In genomic region chr6:37647765-37648085, GRCh38 we compare ENCODE assay signal across 15 cellular contexts. TPM values are rescaled to one million over a fixed set of nuclear protein-coding genes. Genes with fewer than 3 reads are reported as not detected.
DNase-seq lines count a peak whose midpoint lies in the region; ATAC-seq, FAIRE-seq and TF ChIP-seq lines count a peak whose summit lies in the region.
"Had no signal": no experiment of that assay in that cellular context is flagged by ENCODE, and none has a peak within 500 bp of the region (broad histone marks: within the 10 kb centered on the region; RNA-seq: fewer than 3 reads in every experiment).

No MANE protein-coding gene starts in this region.

- H3K79me2 ChIP-seq in H1 (ENCODE audit: control insufficient read depth in 1 of 2, insufficient read depth in 2 of 2, low read length in 2 of 2) (no peaks in the 10 kb centered on the region), osteoblast (ENCODE audit: insufficient read depth, low read length) (no peaks in the 10 kb centered on the region)

- H2BK15ac ChIP-seq in H1 (ENCODE audit: low read length), result no peak overlapping the region

- H3K4me1 ChIP-seq in H1 (replicated peaks in 1 of 4; ENCODE audit: control insufficient read depth in 3 of 4, insufficient read depth in 4 of 4, low read length in 3 of 4) (peaks cover 0 to 10% (median 6%) of the 10 kb centered on the region in 4 experiments; a peak in 4 of 7 replicates), osteoblast (ENCODE audit: insufficient read depth, low read length) (no peaks in the 10 kb centered on the region), right lobe of liver (peaks cover 0 to 8% (median 0%) of the 10 kb centered on the region in 4 donors)
- H3K4me1 ChIP-seq: Caco-2 had no signal

- H4K20me1 ChIP-seq in H1 (replicated peaks in 1 of 2; ENCODE audit: control insufficient read depth in 1 of 2, insufficient read depth in 2 of 2, low read length in 2 of 2) (no peaks in the 10 kb centered on the region), osteoblast (ENCODE audit: insufficient read depth, low read length) (no peaks in the 10 kb centered on the region)
- H4K20me1 ChIP-seq: BLaER1 had no signal

- no peaks in the 10 kb centered on the region for H3K9me3 ChIP-seq in H1 (ENCODE audit: insufficient read depth in 2 of 2, low read depth in 1 of 2, low read length in 1 of 2)
- no peaks in the 10 kb centered on the region for H3K9me3 ChIP-seq in osteoblast (ENCODE audit: low read depth, low read length)
- H3K9me3 ChIP-seq in right lobe of liver, result no peaks in the 10 kb centered on the region
- H3K9me3 ChIP-seq: Caco-2 had no signal

- 73% methylated on average over 3 of the region's 3 CpGs; no CpG with 5 or more reads in 1 of the 2 experiments for WGBS in H1 (ENCODE audit: extremely low coverage in 1 of 2, insufficient coverage in 1 of 2, insufficient read length in 1 of 2, insufficient replicate concordance in 2 of 2, low coverage in 1 of 2, low lambda C conversion rate in 2 of 2, missing lambda C conversion rate in 1 of 2), 2 experiments
- no CpG with 5 or more reads among the region's 3 CpGs for WGBS in right lobe of liver (ENCODE audit: insufficient coverage, low coverage, low lambda C conversion rate, missing lambda C conversion rate)

- ATAC-seq in WTC11 (no peak), right lobe of liver (no peak)
- ATAC-seq: HepG2 had no signal

- H3K36me3 Mint-ChIP-seq in activated naive CD4-positive, alpha-beta T cell treated with anti-CD3 and anti-CD28 coated beads, Interleukin-2, amount 10 ng/mL, durations not matched to agents 7 days and 5 days, result peaks cover 57% of the 10 kb centered on the region
- H3K36me3 Mint-ChIP-seq in WTC11, result no peaks in the 10 kb centered on the region

- no peak overlapping the region for H3K23ac ChIP-seq in H1 (ENCODE audit: insufficient read length)

- no peak overlapping the region for H3K14ac ChIP-seq in H1 (ENCODE audit: insufficient read length)

- H3K4me2 ChIP-seq in H1 (ENCODE audit: insufficient read depth in 1 of 2, low read depth in 2 of 2, low read length in 2 of 2) (peak overlapping the region in 1 of 2 experiments; percentile 37; a peak in 2 of 4 replicates), osteoblast (ENCODE audit: insufficient read depth, low read length) (no peak overlapping the region)
- H3K4me2 ChIP-seq: BLaER1 had no signal

- no peak overlapping the region for H2BK120ac ChIP-seq in H1 (replicated peaks; ENCODE audit: low read depth, low read length)

- H2BK20ac ChIP-seq in H1 (ENCODE audit: low read length), result no peak overlapping the region

- TF ChIP-seq RAD21 in H1 (IDR thresholded peaks at IDR 0.05 in 1 of 2, conservative IDR thresholded peaks at IDR 0.05 in 1 of 2; ENCODE audit: low read depth in 2 of 2, low read length in 2 of 2), result no peak

- H3K27ac Mint-ChIP-seq in activated naive CD4-positive, alpha-beta T cell treated with anti-CD3 and anti-CD28 coated beads, Interleukin-2, amount 10 ng/mL, durations not matched to agents 7 days and 5 days, result peak overlapping the region; percentile 4
- H3K27ac Mint-ChIP-seq in WTC11, result no peak overlapping the region

- H3K4me3 ChIP-seq in H1 (ENCODE audit: extremely low read depth in 1 of 4, insufficient read depth in 2 of 4, low read depth in 3 of 4, low read length in 4 of 4), result peak overlapping the region in 1 of 4 experiments; percentile 54; a peak in 1 of 8 replicates
- H3K4me3 ChIP-seq in osteoblast (ENCODE audit: insufficient read depth, low read length), result no peak overlapping the region
- H3K4me3 ChIP-seq in right lobe of liver, result no peak overlapping the region
- H3K4me3 ChIP-seq: BLaER1, GM23248 had no signal

- H2AFZ ChIP-seq in H1 (ENCODE audit: low read length) (no peak overlapping the region), osteoblast (ENCODE audit: low read length) (no peak overlapping the region)
- H2AFZ ChIP-seq: GM23248 had no signal

- peaks cover 3 to 27% (median 19%) of the 10 kb centered on the region in 4 experiments for H3K27me3 ChIP-seq in H1 (replicated peaks in 1 of 4; ENCODE audit: control insufficient read depth in 3 of 4, extremely low read depth in 1 of 4, insufficient read depth in 3 of 4, low read length in 3 of 4)
- H3K27me3 ChIP-seq in osteoblast (ENCODE audit: insufficient read depth, low read length), result peaks cover 10% of the 10 kb centered on the region
- H3K27me3 ChIP-seq in right lobe of liver, result peaks cover 0 to 12% of the 10 kb centered on the region in 2 donors
- H3K27me3 ChIP-seq: BLaER1 had no signal

- no peak overlapping the region for H2BK5ac ChIP-seq in H1 (ENCODE audit: low read depth, low read length)

- H2AK5ac ChIP-seq in H1 (ENCODE audit: low read depth, low read length), result no peak overlapping the region

- H3K27ac ChIP-seq in H1 (ENCODE audit: low read depth, low read length), result no peak overlapping the region
- H3K27ac ChIP-seq in osteoblast (ENCODE audit: low read depth, low read length), result no peak overlapping the region
- no peak overlapping the region for H3K27ac ChIP-seq in right lobe of liver
- H3K27ac ChIP-seq: BLaER1, GM23248 had no signal

- H3K4me3 Mint-ChIP-seq in activated naive CD4-positive, alpha-beta T cell treated with anti-CD3 and anti-CD28 coated beads, Interleukin-2, amount 10 ng/mL, durations not matched to agents 7 days and 5 days, result no peak overlapping the region
- H3K4me3 Mint-ChIP-seq in WTC11, result peak overlapping the region; percentile 58; the same call in 1 of the 2 replicates

- FAIRE-seq in H1 (lab: Jason Lieb, UNC), result no peak
- FAIRE-seq in RCC 7860 (lab: Jason Lieb, UNC), result no peak
- FAIRE-seq: GM18507, HepG2 had no signal

- TF ChIP-seq CTCF in WTC11 (IDR thresholded peaks at IDR 0.05) (no peak), H1 (IDR thresholded peaks at IDR 0.05; ENCODE audit: control extremely low read depth in 1 of 3, insufficient read depth in 1 of 3, low read depth in 1 of 3, low read length in 3 of 3) (no peak), osteoblast (IDR thresholded peaks at IDR 0.05; ENCODE audit: extremely low read depth, low read depth, low read length) (no peak), right lobe of liver (IDR thresholded peaks at IDR 0.05) (no peak)

- DNase-seq in activated naive CD4-positive, alpha-beta T cell treated with anti-CD3 and anti-CD28 coated beads, Interleukin-2, amount 10 ng/mL, durations not matched to agents 7 days and 5 days, result no peak
- DNase-seq in activated naive CD4-positive, alpha-beta T cell treated with anti-CD3 and anti-CD28 coated beads, Interleukin-2, amount 50 U/mL, for 16 hours, result no peak
- no peak for DNase-seq in WTC11 (ENCODE audit: low spot score)
- DNase-seq in H1 (ENCODE audit: low read depth in 1 of 2, low spot score in 2 of 2), result no peak
- peak; percentile 66 for DNase-seq in osteoblast (ENCODE audit: insufficient read length, low spot score, missing footprints)
- no peak for DNase-seq in RCC 7860 (ENCODE audit: low spot score)
- no peak for DNase-seq in NCI-H2196 treated with DMSO at 0.1 percent for 48 hours (lab: John Stamatoyannopoulos, UW; ENCODE audit: unreplicated experiment)
- DNase-seq in right lobe of liver, result no peak
- DNase-seq: 8988T, AML-193, Caco-2, GM23248 had no signal

- no peak overlapping the region for H3K4ac ChIP-seq in H1 (replicated peaks; ENCODE audit: insufficient read length, low read depth, low read length)

- H4K8ac ChIP-seq in H1 (ENCODE audit: extremely low read depth, insufficient read depth, low read length), result peak overlapping the region; percentile 76; the same call in 1 of the 2 replicates

- no peak overlapping the region for H3K9ac ChIP-seq in H1 (replicated peaks in 1 of 4; ENCODE audit: extremely low read depth in 1 of 4, low read depth in 3 of 4, low read length in 3 of 4)
- H3K9ac ChIP-seq: BLaER1, GM23248 had no signal

- H3K4me1 Mint-ChIP-seq in activated naive CD4-positive, alpha-beta T cell treated with anti-CD3 and anti-CD28 coated beads, Interleukin-2, amount 10 ng/mL, durations not matched to agents 7 days and 5 days, result peaks cover 53% of the 10 kb centered on the region
- peaks cover 18% of the 10 kb centered on the region for H3K4me1 Mint-ChIP-seq in WTC11

- CTCF ChIA-PET in activated naive CD4-positive, alpha-beta T cell treated with anti-CD3 and anti-CD28 coated beads, Interleukin-2, amount 10 ng/mL, durations not matched to agents 7 days and 5 days (lab: Charles Lee), result no interaction called here
- CTCF ChIA-PET in WTC11 (lab: Charles Lee) (interaction anchor here (0.7 to 4.4 kb wide), 17 partner anchors 9 to 728 kb away, joined by 3 to 49 read pairs (median 5); partner anchors contain the start of gene CMTR1), H1 (lab: Charles Lee; ENCODE audit: partially characterized antibody) (interaction anchor here (1.0 to 7.9 kb wide), 13 partner anchors 9 to 146 kb away, joined by 3 to 126 read pairs (median 6); no protein-coding TSS in a partner anchor)

- peak overlapping the region; percentile 20 for H4K91ac ChIP-seq in H1 (replicated peaks; ENCODE audit: insufficient read length, low read length)

- H3K36me3 ChIP-seq in H1 (ENCODE audit: control insufficient read depth in 2 of 4, insufficient read depth in 4 of 4, low read length in 3 of 4) (no peaks in the 10 kb centered on the region), osteoblast (ENCODE audit: insufficient read depth, low read length) (no peaks in the 10 kb centered on the region), right lobe of liver (no peaks in the 10 kb centered on the region)
- H3K36me3 ChIP-seq: BLaER1 had no signal

- no peak overlapping the region for H3K56ac ChIP-seq in H1 (replicated peaks; ENCODE audit: insufficient read length, low read depth, low read length)

- peaks cover 9% of the 10 kb centered on the region; the same call in 1 of the 2 replicates for H3K23me2 ChIP-seq in H1 (ENCODE audit: low read depth, low read length)

- POLR2A ChIA-PET in WTC11 (lab: Charles Lee) (interaction anchor here (1.1 kb wide), 2 partner anchors 17 to 62 kb away, joined by 3 read pairs; no protein-coding TSS in a partner anchor), H1 (lab: Charles Lee; ENCODE audit: partially characterized antibody) (interaction anchor here (0.9 to 1.6 kb wide), 4 partner anchors 16 to 60 kb away, joined by 3 to 5 read pairs (median 4); partner anchors contain the start of gene MDGA1)

- H4K5ac ChIP-seq in H1 (ENCODE audit: insufficient read length, low read depth, low read length), result no peak overlapping the region

- 0 out of 2 replicates have a peak overlapping the region, but pooled peaks have one; percentile 27 for H2BK12ac ChIP-seq in H1 (ENCODE audit: low read depth, low read length)

- H3K9me3 Mint-ChIP-seq in activated naive CD4-positive, alpha-beta T cell treated with anti-CD3 and anti-CD28 coated beads, Interleukin-2, amount 10 ng/mL, durations not matched to agents 7 days and 5 days, result peaks cover 8% of the 10 kb centered on the region
- no peaks in the 10 kb centered on the region for H3K9me3 Mint-ChIP-seq in WTC11

- H3K27me3 Mint-ChIP-seq in activated naive CD4-positive, alpha-beta T cell treated with anti-CD3 and anti-CD28 coated beads, Interleukin-2, amount 10 ng/mL, durations not matched to agents 7 days and 5 days, result peaks cover 30% of the 10 kb centered on the region
- peaks cover 71% of the 10 kb centered on the region for H3K27me3 Mint-ChIP-seq in WTC11 (ENCODE audit: low read depth)

- intact Hi-C loops in right lobe of liver (cut with DNase I), result no loop called here

- no peak overlapping the region; the same call in 1 of the 2 replicates for H3K18ac ChIP-seq in H1 (ENCODE audit: extremely low read depth, low read length)

- TF ChIP-seq EP300 in H1 (IDR thresholded peaks at IDR 0.05; ENCODE audit: borderline replicate concordance in 1 of 2, low read depth in 2 of 2, low read length in 2 of 2), result no peak

- TF ChIP-seq POLR2A in H1 (IDR thresholded peaks at IDR 0.05; ENCODE audit: control extremely low read depth in 1 of 2, low read depth in 2 of 2, low read length in 2 of 2), result no peak
- TF ChIP-seq POLR2A in right lobe of liver (IDR thresholded peaks at IDR 0.05), result no peak

- H3K79me1 ChIP-seq in H1 (ENCODE audit: low read depth, low read length), result no peaks in the 10 kb centered on the region

RNA-seq across cellular contexts. Expression of gene MDGA1, which starts 50.0 kb away (rescaled TPM):
- total RNA-seq in WTC11 (2021) (1.3 to 2.6 TPM (median 1.3 TPM) in 3 replicates), osteoblast (6.2 and 10.6 TPM in 2 replicates), right lobe of liver (1 to 10 TPM in 1 of 6 experiments, under 1 TPM in 5; 0.22 to 1.3 (median 0.59) TPM)
- total RNA-seq in H1 (2021; fragmentation: NEBNext Ultra II Directional; extraction: Animal tissue kit (Norgen Biotek cat#: 25700)), result 0.61 and 0.74 TPM in 2 replicates
- polyA plus RNA-seq in H1 (2011; rRNA removed), result 0.74 and 2.3 TPM in 2 replicates
- 1.1 TPM for polyA plus RNA-seq in H1 (2011; cell fraction: cytosol; rRNA removed)
- polyA plus RNA-seq in H1 (2011; cell fraction: nucleus; rRNA removed), result 2.0 TPM
- polyA plus RNA-seq in H1 (2012, experiment 1 of 2), result 0.32 to 1.9 TPM (median 0.65 TPM) in 4 replicates
- 1.4 TPM for polyA plus RNA-seq in H1 (2012, experiment 2 of 2)
- polyA plus RNA-seq in H1 (2013, experiment 1 of 2), result 0.49 TPM
- polyA plus RNA-seq in H1 (2013, experiment 2 of 2), result 0.53 TPM
- 1.1 and 1.3 TPM in 2 replicates for polyA minus RNA-seq in H1 (2011; rRNA and poly(A)+ RNA removed)
- not detected for polyA minus RNA-seq in H1 (2011; cell fraction: cytosol; rRNA and poly(A)+ RNA removed)
- 1.4 TPM for polyA minus RNA-seq in H1 (2011; cell fraction: nucleus; rRNA and poly(A)+ RNA removed)
- total RNA-seq: HepG2 had no signal
